Comparison of ENCODE assay signal across 9 cellular contexts in the genomic region with DNA sequence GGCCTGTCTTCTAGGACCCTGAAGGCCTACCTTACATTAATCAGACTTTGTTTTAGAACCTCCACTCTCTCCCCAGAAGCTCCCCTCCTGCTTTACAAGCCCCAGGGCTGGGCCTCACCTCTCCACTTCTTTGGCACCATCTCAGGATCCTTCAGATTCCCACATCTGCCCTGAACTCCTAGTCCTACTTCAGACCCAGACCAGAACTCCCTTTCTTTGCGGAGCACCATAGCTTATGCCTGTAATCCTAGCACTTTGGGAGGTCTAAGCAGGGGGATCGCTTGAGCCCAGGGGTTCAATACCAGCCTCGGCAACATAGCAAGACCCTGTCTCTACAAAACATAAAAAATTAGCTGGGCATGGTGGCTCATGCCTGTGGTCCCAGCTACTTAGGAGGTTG. TPM values are rescaled to one million over a fixed set of nuclear protein-coding genes. Genes with fewer than 3 reads are reported as not detected.
DNase-seq lines count a peak whose midpoint lies in the region; ATAC-seq and TF ChIP-seq lines count a peak whose summit lies in the region.
"Had no signal": no experiment of that assay in that cellular context is flagged by ENCODE, and none has a peak within 500 bp of the region (broad histone marks: within the 10 kb centered on the region; RNA-seq: fewer than 3 reads in every experiment).

No MANE protein-coding gene starts in this region.

- H3K36me3 ChIP-seq in GM23338 (ENCODE audit: insufficient read depth) (no peaks in the 10 kb centered on the region), WERI-Rb-1 (peaks cover 4% of the 10 kb centered on the region; the same call in 1 of the 2 replicates)

- no peak overlapping the region for H2AFZ ChIP-seq in GM23338

- peaks cover 22% of the 10 kb centered on the region for H3K4me1 Mint-ChIP-seq in GM23338

- H3K9me3 Mint-ChIP-seq in GM23338: no peaks in the 10 kb centered on the region

- no peak for DNase-seq in GM23338 (ENCODE audit: low spot score)
- no peak for DNase-seq in WERI-Rb-1
- no peak for DNase-seq in foreskin keratinocyte
- no peak for DNase-seq in skeletal muscle cell (ENCODE audit: low read depth)
- DNase-seq in middle frontal gyrus (ENCODE audit: extremely low spot score, low spot score): no peak
- DNase-seq in SW 1271 (lab: John Stamatoyannopoulos, UW): no peak
- no peak for DNase-seq in germinal center (ENCODE audit: low spot score)
- no peak for DNase-seq in medulla oblongata (ENCODE audit: extremely low spot score)
- DNase-seq: NCI-H1105 treated with DMSO at 0.1 percent for 48 hours had no signal

- peak overlapping the region; percentile 90 for H3K4me3 Mint-ChIP-seq in GM23338

- H4K20me1 ChIP-seq in GM23338 (replicated peaks; ENCODE audit: insufficient read depth): no peaks in the 10 kb centered on the region

- H3K27me3 ChIP-seq in GM23338 (ENCODE audit: insufficient read depth) (no peaks in the 10 kb centered on the region), WERI-Rb-1 (ENCODE audit: insufficient read depth, low read depth, severe bottlenecking) (no peaks in the 10 kb centered on the region), foreskin keratinocyte (no peaks in the 10 kb centered on the region)

- H3K4me1 ChIP-seq in GM23338 (ENCODE audit: insufficient read depth) (peaks cover 16% of the 10 kb centered on the region), foreskin keratinocyte (peaks cover 7% of the 10 kb centered on the region)

- H3K27ac ChIP-seq in GM23338 (ENCODE audit: low read depth) (peak overlapping the region; percentile 73), WERI-Rb-1 (peak overlapping the region; percentile 91), foreskin keratinocyte (peak overlapping the region; percentile 94)

- peak overlapping the region; percentile 85 for H3K4me2 ChIP-seq in GM23338

- H3F3A ChIP-seq in GM23338 (replicated peaks; ENCODE audit: low read depth): peaks cover 9% of the 10 kb centered on the region; the same call in 1 of the 2 replicates

- ATAC-seq in GM23338 (no peak), foreskin keratinocyte (no peak)

- no peaks in the 10 kb centered on the region for H3K9me2 ChIP-seq in GM23338 (ENCODE audit: insufficient read depth)

- no peak for TF ChIP-seq CTCF in GM23338 (conservative IDR thresholded peaks at IDR 0.05; ENCODE audit: low read depth in 2 of 2)
- no peak for TF ChIP-seq CTCF in WERI-Rb-1 (IDR thresholded peaks at IDR 0.05; ENCODE audit: low read depth, low read length)
- TF ChIP-seq CTCF in foreskin keratinocyte (conservative IDR thresholded peaks at IDR 0.05): no peak

- H3K27me3 Mint-ChIP-seq in GM23338 (ENCODE audit: insufficient read depth, low read depth, poor library complexity): peaks cover 16% of the 10 kb centered on the region

- peak overlapping the region; percentile 98 for H3K27ac Mint-ChIP-seq in GM23338

- peaks cover 22% of the 10 kb centered on the region for H3K36me3 Mint-ChIP-seq in GM23338 (ENCODE audit: low read depth)

- H3K4me3 ChIP-seq in GM23338 (peak overlapping the region; percentile 72), WERI-Rb-1 (ENCODE audit: low read depth, low read length) (peak overlapping the region; percentile 82), skeletal muscle cell (ENCODE audit: low read depth, low read length) (peak overlapping the region; percentile 61)

- H3K79me2 ChIP-seq in GM23338 (replicated peaks; ENCODE audit: insufficient read depth): no peaks in the 10 kb centered on the region; the same call in 1 of the 2 replicates

- no peaks in the 10 kb centered on the region for H3K9me3 ChIP-seq in WERI-Rb-1 (ENCODE audit: severe bottlenecking)

TF ChIP-seq in GM23338, 12 proteins besides CTCF, POLR2A, EP300 and RAD21:
- TF ChIP-seq CREB1 (CRISPR knock-in tag; IDR thresholded peaks at IDR 0.05; ENCODE audit: low read depth) (no peak), EZH2 (IDR thresholded peaks at IDR 0.05; ENCODE audit: low read depth, unreplicated experiment) (no peak), POLR2AphosphoS5 (IDR thresholded peaks at IDR 0.05; ENCODE audit: low read depth) (no peak), ZNF114 (CRISPR knock-in tag; IDR thresholded peaks at IDR 0.05) (no peak), REST (IDR thresholded peaks at IDR 0.05; ENCODE audit: unreplicated experiment) (no peak), NANOG (IDR thresholded peaks at IDR 0.05; ENCODE audit: borderline replicate concordance) (no peak)
TF ChIP-seq in GM23338: peak in this region for 0.

RNA-seq across cellular contexts. Expression of gene CHCHD5, which starts 1.0 kb away (rescaled TPM):
- 15.5 and 18.7 TPM in 2 replicates for total RNA-seq in GM23338 (2014; rRNA removed; shearing (Covaris generic))
- polyA plus RNA-seq in GM23338 (2016; fragmentation: Nextera tagmentation; extraction: Ambion mirVana): 68.8 and 69.9 TPM in 2 replicates
- 26.9 and 30.4 TPM in 2 replicates for total RNA-seq in foreskin keratinocyte
- polyA plus RNA-seq in foreskin keratinocyte: 47.5 and 49.9 TPM in 2 replicates

RNA-seq across cellular contexts. Expression of gene POLR1B, which starts 43.1 kb away (rescaled TPM):
- 43.5 and 58.3 TPM in 2 replicates for total RNA-seq in GM23338 (2014; rRNA removed; shearing (Covaris generic))
- polyA plus RNA-seq in GM23338 (2016; fragmentation: Nextera tagmentation; extraction: Ambion mirVana) (15.4 and 16.2 TPM in 2 replicates), foreskin keratinocyte (8.0 and 12.0 TPM in 2 replicates)
- total RNA-seq in foreskin keratinocyte: 26.1 and 32.4 TPM in 2 replicates
